In the genomic region with DNA sequence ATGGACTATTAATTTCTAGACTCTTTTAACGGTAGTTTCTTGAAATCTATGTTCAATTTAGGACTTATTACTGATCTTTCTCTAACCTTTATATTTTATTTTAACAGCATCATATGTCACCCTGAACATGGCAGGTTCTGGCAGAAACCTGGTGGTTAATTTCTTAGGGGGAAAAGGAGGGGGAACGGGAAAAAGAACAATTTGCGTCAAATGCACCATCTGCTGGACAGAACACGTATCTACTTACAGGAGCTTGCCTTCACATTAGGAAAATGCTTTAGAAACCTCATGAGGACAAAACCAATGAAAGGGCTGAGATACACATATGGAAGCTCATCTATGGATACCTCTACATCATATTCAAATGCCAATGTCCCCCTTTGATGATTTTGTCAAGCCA, we compare ENCODE assay signal across 8 cellular contexts.
DNase-seq lines count a peak whose midpoint lies in the region; ATAC-seq, FAIRE-seq and TF ChIP-seq lines count a peak whose summit lies in the region.

No MANE protein-coding gene starts in this region.

- no peak overlapping the region for H2BK120ac ChIP-seq in H9 (ENCODE audit: low read depth, low read length, poor library complexity, severe bottlenecking)

- no peaks in the 10 kb centered on the region for H3K36me3 ChIP-seq in NT2/D1 (ENCODE audit: insufficient read depth, insufficient read length, low read length)

- no peak overlapping the region for H2BK5ac ChIP-seq in H9 (ENCODE audit: insufficient read length, low read length)

- no peaks in the 10 kb centered on the region for H3K27me3 Mint-ChIP-seq in H9 (ENCODE audit: low read depth)
- peaks cover 1% of the 10 kb centered on the region for H3K27me3 Mint-ChIP-seq in activated T-cell treated with anti-CD3 and anti-CD28 coated beads, Interleukin-2, amount 50 U/mL, for 4 hours (ENCODE audit: low read depth)
- H3K27me3 Mint-ChIP-seq in stimulated activated memory B cell treated with anti-CD40 and anti-IgM and Interleukin-4, amounts not matched to agents 10 μg/mL and 1 μg/mL and 100 μg/mL, for 72 hours: peaks cover 11% of the 10 kb centered on the region

- 0 out of 4 replicates have a peak, but pooled peaks cover 0 to 2% of the 10 kb centered on the region in 2 experiments for H3K4me1 Mint-ChIP-seq in H9
- H3K4me1 Mint-ChIP-seq in activated T-cell treated with anti-CD3 and anti-CD28 coated beads, Interleukin-2, amount 50 U/mL, for 4 hours (ENCODE audit: low read depth): no peaks in the 10 kb centered on the region
- no peaks in the 10 kb centered on the region for H3K4me1 Mint-ChIP-seq in stimulated activated memory B cell treated with anti-CD40 and anti-IgM and Interleukin-4, amounts not matched to agents 10 μg/mL and 1 μg/mL and 100 μg/mL, for 72 hours

- H3K56ac ChIP-seq in H9 (ENCODE audit: insufficient read length, low read depth, low read length): no peak overlapping the region

- no CpG with 5 or more reads among the region's 4 CpGs for WGBS in H9 (ENCODE audit: extremely low coverage, insufficient read length, low lambda C conversion rate)

- H2AFZ ChIP-seq in H9 (ENCODE audit: low read length): no peak overlapping the region

- ATAC-seq in GM21825 (IDR thresholded peaks at IDR 0.05; ENCODE audit: unreplicated experiment) (no peak), GM19463 (IDR thresholded peaks at IDR 0.05; ENCODE audit: unreplicated experiment) (no peak)
- ATAC-seq in activated T-cell treated with anti-CD3 and anti-CD28 coated beads, Interleukin-2, amount 50 U/mL, for 4 hours: no peak
- ATAC-seq in stimulated activated memory B cell treated with anti-CD40 and anti-IgM and Interleukin-4, amounts not matched to agents 10 μg/mL and 1 μg/mL and 100 μg/mL, for 72 hours: no peak

- no peaks in the 10 kb centered on the region for H3K79me2 ChIP-seq in H9 (ENCODE audit: insufficient read depth, low read length)

- no peaks in the 10 kb centered on the region for H3K9me3 Mint-ChIP-seq in H9
- H3K9me3 Mint-ChIP-seq in activated T-cell treated with anti-CD3 and anti-CD28 coated beads, Interleukin-2, amount 50 U/mL, for 4 hours: peaks cover 5% of the 10 kb centered on the region
- peaks cover 5% of the 10 kb centered on the region for H3K9me3 Mint-ChIP-seq in stimulated activated memory B cell treated with anti-CD40 and anti-IgM and Interleukin-4, amounts not matched to agents 10 μg/mL and 1 μg/mL and 100 μg/mL, for 72 hours

- no peak overlapping the region for H4K91ac ChIP-seq in H9 (ENCODE audit: insufficient read length, low read depth, low read length)

- FAIRE-seq in D721Med (lab: Jason Lieb, UNC): no peak

- H3T11ph ChIP-seq in H9 (ENCODE audit: low read length): no peak overlapping the region

- H3K9ac ChIP-seq in H9 (ENCODE audit: extremely low read depth, insufficient read length, low read length) (no peak overlapping the region), NT2/D1 (ENCODE audit: insufficient read length, low read depth) (no peak overlapping the region)

- H2BK12ac ChIP-seq in H9 (ENCODE audit: insufficient read length, low read depth, low read length): no peak overlapping the region

- no peaks in the 10 kb centered on the region for H4K20me1 ChIP-seq in H9 (ENCODE audit: control insufficient read depth, insufficient read depth, insufficient read length)

- H3K36me3 Mint-ChIP-seq in H9 (ENCODE audit: insufficient read depth in 1 of 3, low read depth in 3 of 3): no peaks in the 10 kb centered on the region
- H3K36me3 Mint-ChIP-seq in activated T-cell treated with anti-CD3 and anti-CD28 coated beads, Interleukin-2, amount 50 U/mL, for 4 hours (ENCODE audit: insufficient read depth): no peaks in the 10 kb centered on the region
- no peaks in the 10 kb centered on the region for H3K36me3 Mint-ChIP-seq in stimulated activated memory B cell treated with anti-CD40 and anti-IgM and Interleukin-4, amounts not matched to agents 10 μg/mL and 1 μg/mL and 100 μg/mL, for 72 hours

- H3K27me3 ChIP-seq in H9 (ENCODE audit: insufficient read depth, low read length): no peaks in the 10 kb centered on the region
- no peaks in the 10 kb centered on the region for H3K27me3 ChIP-seq in NT2/D1 (ENCODE audit: insufficient read depth, insufficient read length)

- H2BK20ac ChIP-seq in H9 (ENCODE audit: low read depth, low read length, poor library complexity, severe bottlenecking): no peak overlapping the region

- H3K27ac ChIP-seq in H9 (ENCODE audit: insufficient read length, low read depth, low read length): no peak overlapping the region

- H3K23ac ChIP-seq in H9 (ENCODE audit: insufficient read length, low read depth, low read length): no peak overlapping the region

- no peaks in the 10 kb centered on the region for H3K23me2 ChIP-seq in H9 (ENCODE audit: insufficient read length, low read depth, low read length, poor library complexity, severe bottlenecking)

- peak; percentile 58 for TF ChIP-seq CTCF in D721Med (IDR thresholded peaks at IDR 0.05; ENCODE audit: insufficient read depth, missing control alignments)
- TF ChIP-seq CTCF in H9 (conservative IDR thresholded peaks at IDR 0.05): peak; percentile 75
- peak; percentile 27 for TF ChIP-seq CTCF in foreskin fibroblast (IDR thresholded peaks at IDR 0.05; ENCODE audit: low read depth, low read length)

- DNase-seq in D721Med (ENCODE audit: insufficient read length, low spot score): no peak
- no peak for DNase-seq in H9
- DNase-seq in NT2/D1 (ENCODE audit: low read depth, low spot score): peak; percentile 42
- DNase-seq in foreskin fibroblast: peak in 1 of 2 donors; percentile 1
- DNase-seq in activated T-cell treated with anti-CD3 and anti-CD28 coated beads, Interleukin-2, amount 50 U/mL, for 4 hours: no peak

- H3K4me2 ChIP-seq in H9 (ENCODE audit: insufficient read depth, insufficient read length, low read length): no peak overlapping the region

- no peak overlapping the region for H2BK15ac ChIP-seq in H9 (ENCODE audit: low read depth, low read length)

- no peak overlapping the region for H3K4me3 Mint-ChIP-seq in H9
- H3K4me3 Mint-ChIP-seq in activated T-cell treated with anti-CD3 and anti-CD28 coated beads, Interleukin-2, amount 50 U/mL, for 4 hours: no peak overlapping the region
- H3K4me3 Mint-ChIP-seq in stimulated activated memory B cell treated with anti-CD40 and anti-IgM and Interleukin-4, amounts not matched to agents 10 μg/mL and 1 μg/mL and 100 μg/mL, for 72 hours: no peak overlapping the region

- no peak overlapping the region for H4K5ac ChIP-seq in H9 (ENCODE audit: insufficient read length, low read depth, low read length)

- H3K18ac ChIP-seq in H9 (ENCODE audit: insufficient read length, low read depth, low read length): no peak overlapping the region

- H3K79me1 ChIP-seq in H9 (ENCODE audit: insufficient read depth, low read depth, low read length, poor library complexity, severe bottlenecking): no peaks in the 10 kb centered on the region

- H3K4me1 ChIP-seq in H9 (ENCODE audit: insufficient read depth, low read length) (no peaks in the 10 kb centered on the region; the same call in 1 of the 2 replicates), NT2/D1 (ENCODE audit: insufficient read depth, insufficient read length) (no peaks in the 10 kb centered on the region)

- H3K4ac ChIP-seq in H9 (ENCODE audit: low read depth, low read length): no peak overlapping the region

- no peak overlapping the region for H3K27ac Mint-ChIP-seq in H9
- H3K27ac Mint-ChIP-seq in stimulated activated memory B cell treated with anti-CD40 and anti-IgM and Interleukin-4, amounts not matched to agents 10 μg/mL and 1 μg/mL and 100 μg/mL, for 72 hours: no peak overlapping the region

- H3K14ac ChIP-seq in H9 (ENCODE audit: insufficient read depth, low read length): no peak overlapping the region

- H2AK5ac ChIP-seq in H9 (ENCODE audit: insufficient read length, low read length): no peak overlapping the region

- H3K9me3 ChIP-seq in H9 (ENCODE audit: control insufficient read depth, low read depth, low read length) (no peaks in the 10 kb centered on the region), NT2/D1 (ENCODE audit: insufficient read depth, low read length) (no peaks in the 10 kb centered on the region)

- H4K8ac ChIP-seq in H9 (replicated peaks; ENCODE audit: insufficient read length, low read depth, low read length): no peak overlapping the region

- H3K4me3 ChIP-seq in NT2/D1 (ENCODE audit: insufficient read length, low read depth) (no peak overlapping the region), foreskin fibroblast (ENCODE audit: low read depth in 1 of 2, low read length in 2 of 2) (no peak overlapping the region)
